In genomic region chr4:74230902-74231499, GRCh38 we compare ENCODE assay signal across 8 cellular contexts.
DNase-seq lines count a peak whose midpoint lies in the region; ATAC-seq and TF ChIP-seq lines count a peak whose summit lies in the region.

No MANE protein-coding gene starts in this region.

- ATAC-seq in left ventricle myocardium superior = peak; percentile 74

- peak overlapping the region; percentile 53 for H3K27ac ChIP-seq in SJSA1
- no peak overlapping the region for H3K27ac ChIP-seq in effector memory CD4-positive, alpha-beta T cell (ENCODE audit: insufficient read depth, low read length, poor library complexity, severe bottlenecking)

- peaks cover 29% of the 10 kb centered on the region for H3K4me1 ChIP-seq in SJSA1 (replicated peaks)
- no peaks in the 10 kb centered on the region for H3K4me1 ChIP-seq in effector memory CD4-positive, alpha-beta T cell (ENCODE audit: control insufficient read depth, insufficient read depth, low read length, poor library complexity, severe bottlenecking)

- H3K36me3 Mint-ChIP-seq in Calu3 (ENCODE audit: insufficient read depth, unreplicated experiment) (no peaks in the 10 kb centered on the region), HFFc6 (ENCODE audit: low read depth) (no peaks in the 10 kb centered on the region)

- H3K9me3 Mint-ChIP-seq in Calu3 (ENCODE audit: low read depth, unreplicated experiment) = no peaks in the 10 kb centered on the region
- H3K9me3 Mint-ChIP-seq in HFFc6 = no peaks in the 10 kb centered on the region

- peak; percentile 38 for DNase-seq in Calu3
- DNase-seq in HFFc6 = peak; percentile 88
- peak in 1 of 2 experiments; percentile 57 for DNase-seq in SJSA1 (ENCODE audit: low read depth in 1 of 2, low spot score in 2 of 2)
- no peak for DNase-seq in left ventricle myocardium superior
- no peak for DNase-seq in effector memory CD4-positive, alpha-beta T cell
- no peak for DNase-seq in NK-92 (lab: John Stamatoyannopoulos, UW; ENCODE audit: unreplicated experiment)
- no peak for DNase-seq in SK-N-DZ (ENCODE audit: low spot score)
- no peak for DNase-seq in NCI-H2196 treated with DMSO at 0.1 percent for 48 hours (lab: John Stamatoyannopoulos, UW; ENCODE audit: unreplicated experiment)

- no peak overlapping the region for H3K4me3 ChIP-seq in SJSA1
- H3K4me3 ChIP-seq in effector memory CD4-positive, alpha-beta T cell (ENCODE audit: insufficient read depth, low read depth, low read length, poor library complexity, severe bottlenecking) = no peak overlapping the region

- intact Hi-C loops in Calu3 (cut with micrococcal nuclease; ENCODE audit: unreplicated experiment) = no loop called here
- intact Hi-C loops in left ventricle myocardium superior (cut with micrococcal nuclease) = no loop called here

- H3K27me3 Mint-ChIP-seq in Calu3 (ENCODE audit: unreplicated experiment) (no peaks in the 10 kb centered on the region), HFFc6 (ENCODE audit: insufficient read depth) (no peaks in the 10 kb centered on the region; the same call in none of the 2 replicates)

- no peaks in the 10 kb centered on the region for H3K27me3 ChIP-seq in SJSA1 (replicated peaks)
- H3K27me3 ChIP-seq in effector memory CD4-positive, alpha-beta T cell (replicated peaks; ENCODE audit: control insufficient read depth, insufficient read depth, low read length, poor library complexity, severe bottlenecking) = no peaks in the 10 kb centered on the region

- H3K4me3 Mint-ChIP-seq in Calu3 (ENCODE audit: low read depth, unreplicated experiment) = peak overlapping the region; percentile 42
- H3K4me3 Mint-ChIP-seq in HFFc6 = peak overlapping the region; percentile 78

- no TSS peak for BruUV-seq in Calu3 (replicated peaks; lab: Mats Ljungman, UMichigan)

- no peaks in the 10 kb centered on the region for H3K9me3 ChIP-seq in SJSA1 (replicated peaks)
- no peaks in the 10 kb centered on the region for H3K9me3 ChIP-seq in effector memory CD4-positive, alpha-beta T cell (ENCODE audit: control insufficient read depth, low read length)

- H3K27ac Mint-ChIP-seq in Calu3 (ENCODE audit: unreplicated experiment) (peak overlapping the region; percentile 31), HFFc6 (peak overlapping the region; percentile 94)

- H3K4me1 Mint-ChIP-seq in Calu3 (ENCODE audit: low read depth, unreplicated experiment) (peaks cover 18% of the 10 kb centered on the region), HFFc6 (ENCODE audit: low read depth) (peaks cover 50% of the 10 kb centered on the region)

- no peaks in the 10 kb centered on the region for H3K36me3 ChIP-seq in SJSA1
- no peaks in the 10 kb centered on the region for H3K36me3 ChIP-seq in effector memory CD4-positive, alpha-beta T cell (ENCODE audit: control insufficient read depth, insufficient read depth, low read length)

- TF ChIP-seq CTCF in Calu3 (IDR thresholded peaks at IDR 0.05; ENCODE audit: unreplicated experiment) (no peak), HFFc6 (IDR thresholded peaks at IDR 0.05) (no peak)

- CTCF ChIA-PET in Calu3 (lab: Charles Lee) = interaction anchor here (0.6 to 1.6 kb wide), 3 partner anchors 10 to 563 kb away, joined by 3 read pairs; no protein-coding TSS in a partner anchor

Comparison
In these comparisons a context has a peak if more than half of its experiments do, and no peak if none do; other contexts are left out.
1. DNase-seq: peak in Calu3 (single experiment) and HFFc6 (single experiment); none in left ventricle myocardium superior (single experiment), effector memory CD4-positive, alpha-beta T cell (0 of 3), NK-92 (single experiment), SK-N-DZ (single experiment) and NCI-H2196 treated with DMSO at 0.1 percent for 48 hours (single experiment).